ENCODE assay signal across 29 cellular contexts in the genomic region with DNA sequence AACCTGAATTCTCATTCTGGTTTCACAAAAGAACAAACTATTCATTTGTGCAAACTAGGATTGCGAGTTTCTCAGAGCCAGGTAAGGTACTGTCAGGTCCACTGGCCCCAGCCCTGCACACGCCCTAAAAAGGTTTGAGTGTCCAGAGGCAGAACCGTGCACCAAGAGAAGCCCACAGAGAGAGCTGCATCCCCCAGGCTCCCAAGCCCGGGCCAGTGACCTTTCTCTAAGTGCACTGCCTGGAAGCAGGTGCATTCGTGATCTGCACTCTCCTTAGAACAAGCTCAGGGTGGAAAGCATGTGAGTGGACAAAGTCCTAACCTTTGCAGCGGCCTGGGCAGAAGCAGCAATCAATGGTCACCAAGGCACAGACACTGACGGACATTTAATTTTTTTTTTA. TPM values are rescaled to one million over a fixed set of nuclear protein-coding genes. Genes with fewer than 3 reads are reported as not detected.
A peak's percentile ranks its signal among the peaks of the same experiment; 100 is the strongest.
DNase-seq lines count a peak whose midpoint lies in the region; ATAC-seq, FAIRE-seq and TF ChIP-seq lines count a peak whose summit lies in the region.
"Had no signal": no experiment of that assay in that cellular context is flagged by ENCODE, and none has a peak within 500 bp of the region (broad histone marks: within the 10 kb centered on the region; RNA-seq: fewer than 3 reads in every experiment).

No MANE protein-coding gene starts in this region.

- H3K4me3 ChIP-seq in HepG2 (replicated peaks in 1 of 3; ENCODE audit: insufficient read depth in 1 of 3, low read depth in 2 of 3, low read length in 3 of 3) (no peak overlapping the region), right lobe of liver (no peak overlapping the region), upper lobe of right lung (no peak overlapping the region)
- H3K4me3 ChIP-seq: GM23338, MG63, PC-9, SJSA1 had no signal

- H3K27me3 ChIP-seq in HepG2 (ENCODE audit: control insufficient read depth in 1 of 2, insufficient read depth in 2 of 2, low read length in 2 of 2) = no peaks in the 10 kb centered on the region
- no peaks in the 10 kb centered on the region for H3K27me3 ChIP-seq in right lobe of liver
- no peaks in the 10 kb centered on the region for H3K27me3 ChIP-seq in upper lobe of right lung
- H3K27me3 ChIP-seq: MG63, SJSA1 had no signal

- no peaks in the 10 kb centered on the region for H3K9me3 ChIP-seq in HepG2 (ENCODE audit: low read length)
- H3K9me3 ChIP-seq in right lobe of liver = no peaks in the 10 kb centered on the region
- no peaks in the 10 kb centered on the region for H3K9me3 ChIP-seq in upper lobe of right lung
- H3K9me3 ChIP-seq: MG63, SJSA1 had no signal

- TF ChIP-seq EP300 in HepG2 (IDR thresholded peaks at IDR 0.05; ENCODE audit: low read depth in 2 of 2, low read length in 2 of 2) (no peak), HepG2 (CRISPR knock-in tag; IDR thresholded peaks at IDR 0.05; ENCODE audit: borderline replicate concordance) (no peak)

- H3K4me2 ChIP-seq in HepG2 (ENCODE audit: low read depth, low read length) = no peak overlapping the region
- H3K4me2 ChIP-seq: GM23338, PC-9 had no signal

- TF ChIP-seq RAD21 in HepG2 (CRISPR knock-in tag; IDR thresholded peaks at IDR 0.05) = no peak

- H3K27ac ChIP-seq in HepG2 (ENCODE audit: extremely low read length, insufficient read depth, low read length) (no peak overlapping the region), right lobe of liver (no peak overlapping the region), upper lobe of right lung (no peak overlapping the region)
- H3K27ac ChIP-seq: PC-9, SJSA1 had no signal

- TF ChIP-seq POLR2A in HepG2 (IDR thresholded peaks at IDR 0.05; ENCODE audit: insufficient read depth in 1 of 2, low read depth in 2 of 2, low read length in 2 of 2) = no peak
- no peak for TF ChIP-seq POLR2A in right lobe of liver (IDR thresholded peaks at IDR 0.05)

- in situ Hi-C loops in HepG2 (cut with HindIII; ENCODE audit: extremely low pct_ligation_motif_present, low pct_unique_long_range_greater_than_20kb) = no loop called here

- POLR2A ChIA-PET in HepG2 (lab: Yijun Ruan, JAX) = no interaction called here

- CTCF ChIA-PET in HepG2 (lab: Yijun Ruan, JAX; ENCODE audit: low intra/inter-chr PET ratio, low total read pairs) = no interaction called here

- ATAC-seq in HepG2 = peak; percentile 45; the same call in 2 of the 3 replicates
- no peak for ATAC-seq in right lobe of liver
- no peak for ATAC-seq in upper lobe of right lung
- no peak for ATAC-seq in GM18502 (IDR thresholded peaks at IDR 0.05; ENCODE audit: poor library complexity, unreplicated experiment)
- ATAC-seq in GM18861 (IDR thresholded peaks at IDR 0.05; ENCODE audit: unreplicated experiment) = no peak
- no peak for ATAC-seq in HG02885 (IDR thresholded peaks at IDR 0.05; ENCODE audit: poor library complexity, unreplicated experiment)
- ATAC-seq: GM23338, Right ventricle myocardium inferior had no signal

- DNase-seq in HepG2 (ENCODE audit: low spot score) = no peak
- no peak for DNase-seq in right lobe of liver
- peak; percentile 50 for DNase-seq in islet precursor cell
- peak; percentile 45 for DNase-seq in posterior vena cava (ENCODE audit: low spot score)
- DNase-seq in upper lobe of right lung = peak; percentile 16
- DNase-seq: C1 segment of cervical spinal cord; CD4-positive, alpha-beta memory T cell; COR-L47; DMS53; H9; KG1; MG63; NCI-H1105 treated with DMSO at 0.1 percent for 48 hours; NCI-H146; NCI-H1930; NCI-H446; NCI-H524 treated with DMSO at 0.1 percent for 48 hours; NCI-H82; NK-92 treated with Interleukin-12 subunit alpha and Interleukin-12 subunit beta, amount 100 ng/mL, for 24 hours; PC-9 had no signal

- H3K36me3 ChIP-seq in HepG2 (replicated peaks in 1 of 2; ENCODE audit: control insufficient read depth in 1 of 2, insufficient read depth in 2 of 2, low read length in 2 of 2) (peaks cover 2 to 4% of the 10 kb centered on the region in 2 experiments; a peak in 2 of 5 replicates), right lobe of liver (no peaks in the 10 kb centered on the region), upper lobe of right lung (peaks cover 19% of the 10 kb centered on the region)

- no peak overlapping the region for H2AFZ ChIP-seq in HepG2 (ENCODE audit: low read length)
- H2AFZ ChIP-seq: GM23338, PC-9 had no signal

- H3K4me1 ChIP-seq in HepG2 (ENCODE audit: insufficient read depth, low read length) = peaks cover 10% of the 10 kb centered on the region; the same call in 1 of the 2 replicates
- no peaks in the 10 kb centered on the region for H3K4me1 ChIP-seq in right lobe of liver
- no peaks in the 10 kb centered on the region for H3K4me1 ChIP-seq in upper lobe of right lung

- no peaks in the 10 kb centered on the region for H3K79me2 ChIP-seq in HepG2 (ENCODE audit: insufficient read depth, low read length)

- TF ChIP-seq CTCF in HepG2 (CRISPR knock-in tag; IDR thresholded peaks at IDR 0.05) (no peak), right lobe of liver (IDR thresholded peaks at IDR 0.05) (no peak), upper lobe of right lung (IDR thresholded peaks at IDR 0.05) (no peak)

- FAIRE-seq in HepG2 (lab: Jason Lieb, UNC) = no peak
- FAIRE-seq: A204.1, G401.6, GM19239 had no signal

- WGBS in HepG2 (ENCODE audit: low lambda C conversion rate) = 64% methylated on average over 7 of the region's 7 CpGs
- WGBS in right lobe of liver (ENCODE audit: insufficient coverage, low coverage, low lambda C conversion rate, missing lambda C conversion rate) = 63% methylated on average over 4 of the region's 7 CpGs

- intact Hi-C loops in HepG2 (cut with micrococcal nuclease; ENCODE audit: unreplicated experiment) = no loop called here
- intact Hi-C loops in right lobe of liver (cut with DNase I) = no loop called here
- intact Hi-C loops in posterior vena cava (cut with DNase I) = no loop called here
- intact Hi-C loops in upper lobe of right lung (cut with DNase I) = no loop called here

- H3K9ac ChIP-seq in HepG2 (ENCODE audit: insufficient read depth, low read depth, low read length) = no peak overlapping the region

- no TSS peak for BruUV-seq in HepG2 (replicated peaks; lab: Mats Ljungman, UMichigan)

- no peaks in the 10 kb centered on the region for H4K20me1 ChIP-seq in HepG2 (ENCODE audit: insufficient read depth, low read length)

TF ChIP-seq in HepG2, 621 proteins besides CTCF, POLR2A, EP300 and RAD21:
- TF ChIP-seq, protein P1, sequence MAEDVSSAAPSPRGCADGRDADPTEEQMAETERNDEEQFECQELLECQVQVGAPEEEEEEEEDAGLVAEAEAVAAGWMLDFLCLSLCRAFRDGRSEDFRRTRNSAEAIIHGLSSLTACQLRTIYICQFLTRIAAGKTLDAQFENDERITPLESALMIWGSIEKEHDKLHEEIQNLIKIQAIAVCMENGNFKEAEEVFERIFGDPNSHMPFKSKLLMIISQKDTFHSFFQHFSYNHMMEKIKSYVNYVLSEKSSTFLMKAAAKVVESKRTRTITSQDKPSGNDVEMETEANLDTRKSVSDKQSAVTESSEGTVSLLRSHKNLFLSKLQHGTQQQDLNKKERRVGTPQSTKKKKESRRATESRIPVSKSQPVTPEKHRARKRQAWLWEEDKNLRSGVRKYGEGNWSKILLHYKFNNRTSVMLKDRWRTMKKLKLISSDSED (CRISPR knock-in tag; IDR thresholded peaks at IDR 0.05) = no peak
- TF ChIP-seq ZNF17 (CRISPR knock-in tag; IDR thresholded peaks at IDR 0.05) (no peak), SMAD9 (CRISPR knock-in tag; IDR thresholded peaks at IDR 0.05) (no peak), NRL (CRISPR knock-in tag; IDR thresholded peaks at IDR 0.05; ENCODE audit: borderline replicate concordance) (no peak), FOSL2 (CRISPR knock-in tag; IDR thresholded peaks at IDR 0.05) (no peak), ZNF878 (CRISPR knock-in tag; IDR thresholded peaks at IDR 0.05) (no peak), TBP (CRISPR knock-in tag; IDR thresholded peaks at IDR 0.05) (no peak), RARA (CRISPR knock-in tag; IDR thresholded peaks at IDR 0.05) (no peak), ZNF589 (CRISPR knock-in tag; conservative IDR thresholded peaks at IDR 0.05) (no peak), HNRNPK (IDR thresholded peaks at IDR 0.05; ENCODE audit: low read depth, low read length, poor library complexity, severe bottlenecking) (no peak)
- TF ChIP-seq, protein P2, sequence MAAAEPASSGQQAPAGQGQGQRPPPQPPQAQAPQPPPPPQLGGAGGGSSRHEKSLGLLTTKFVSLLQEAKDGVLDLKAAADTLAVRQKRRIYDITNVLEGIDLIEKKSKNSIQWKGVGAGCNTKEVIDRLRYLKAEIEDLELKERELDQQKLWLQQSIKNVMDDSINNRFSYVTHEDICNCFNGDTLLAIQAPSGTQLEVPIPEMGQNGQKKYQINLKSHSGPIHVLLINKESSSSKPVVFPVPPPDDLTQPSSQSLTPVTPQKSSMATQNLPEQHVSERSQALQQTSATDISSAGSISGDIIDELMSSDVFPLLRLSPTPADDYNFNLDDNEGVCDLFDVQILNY (CRISPR knock-in tag; conservative IDR thresholded peaks at IDR 0.05) = no peak
TF ChIP-seq in HepG2: peak in this region for 0.

RNA-seq across cellular contexts. Expression of a gene that starts 26.8 kb away (rescaled TPM):
- 14.7 and 17.4 TPM in 2 replicates for total RNA-seq in HepG2 (2016; rRNA removed; fragmentation: Illumina TruSeq; extraction: Trizol)
- total RNA-seq in HepG2 (2016; cell fraction: cytosol; rRNA removed; fragmentation: Illumina TruSeq; extraction: Trizol; ENCODE audit: low read depth) = 1.0 and 1.5 TPM in 2 replicates
- total RNA-seq in HepG2 (2016; cell fraction: insoluble cytoplasmic fraction; rRNA removed; fragmentation: Illumina TruSeq; extraction: Trizol) = 14.3 and 19.5 TPM in 2 replicates
- 3.8 and 4.1 TPM in 2 replicates for total RNA-seq in HepG2 (2016; cell fraction: membrane; rRNA removed; fragmentation: Illumina TruSeq; extraction: Trizol)
- 13.9 and 16.3 TPM in 2 replicates for total RNA-seq in HepG2 (2016; cell fraction: nucleus; rRNA removed; fragmentation: Illumina TruSeq; extraction: Trizol)
- 11.8 and 12.0 TPM in 2 replicates for polyA plus RNA-seq in HepG2 (2011; rRNA removed)
- 10.9 and 11.8 TPM in 2 replicates for polyA plus RNA-seq in HepG2 (2011; cell fraction: cytosol; rRNA removed)
- 13.6 and 14.0 TPM in 2 replicates for polyA plus RNA-seq in HepG2 (2011; cell fraction: nucleus; rRNA removed)
- polyA plus RNA-seq in HepG2 (2012) = 6.9 and 8.1 TPM in 2 replicates
- 0.46 and 0.59 TPM in 2 replicates for polyA plus RNA-seq in HepG2 (2016; cell fraction: cytosol; fragmentation: Illumina TruSeq; extraction: Trizol; ENCODE audit: low read depth)
- polyA plus RNA-seq in HepG2 (2016; cell fraction: insoluble cytoplasmic fraction; fragmentation: Illumina TruSeq; extraction: Trizol; ENCODE audit: low read depth) = 10.6 and 11.4 TPM in 2 replicates
- polyA plus RNA-seq in HepG2 (2016; cell fraction: membrane; fragmentation: Illumina TruSeq; extraction: Trizol; ENCODE audit: low read depth) = 1.5 and 1.9 TPM in 2 replicates
- 9.0 and 10.6 TPM in 2 replicates for polyA plus RNA-seq in HepG2 (2016; cell fraction: nucleus; fragmentation: Illumina TruSeq; extraction: Trizol; ENCODE audit: insufficient read depth, low read depth)
- polyA minus RNA-seq in HepG2 (2011; rRNA and poly(A)+ RNA removed; ENCODE audit: low replicate concordance) = 20.4 and 30.6 TPM in 2 replicates
- polyA minus RNA-seq in HepG2 (2011; cell fraction: cytosol; rRNA and poly(A)+ RNA removed) = 7.9 and 10.9 TPM in 2 replicates
- polyA minus RNA-seq in HepG2 (2011; cell fraction: nucleus; rRNA and poly(A)+ RNA removed) = 17.6 and 19.1 TPM in 2 replicates
- 1 to 10 TPM; 2.9 to 5.2 (median 3.4) TPM for total RNA-seq in right lobe of liver
- 10 to 100 TPM; 14.0 to 16.7 TPM for total RNA-seq in posterior vena cava
- 10.8 TPM for total RNA-seq in upper lobe of right lung

Comparison
In these comparisons a context has a peak if more than half of its experiments do, and no peak if none do; other contexts are left out.
1. DNase-seq: peak in islet precursor cell (single experiment), posterior vena cava (single experiment) and upper lobe of right lung (single experiment); none in HepG2 (single experiment) and right lobe of liver (0 of 3).